In the genomic region with DNA sequence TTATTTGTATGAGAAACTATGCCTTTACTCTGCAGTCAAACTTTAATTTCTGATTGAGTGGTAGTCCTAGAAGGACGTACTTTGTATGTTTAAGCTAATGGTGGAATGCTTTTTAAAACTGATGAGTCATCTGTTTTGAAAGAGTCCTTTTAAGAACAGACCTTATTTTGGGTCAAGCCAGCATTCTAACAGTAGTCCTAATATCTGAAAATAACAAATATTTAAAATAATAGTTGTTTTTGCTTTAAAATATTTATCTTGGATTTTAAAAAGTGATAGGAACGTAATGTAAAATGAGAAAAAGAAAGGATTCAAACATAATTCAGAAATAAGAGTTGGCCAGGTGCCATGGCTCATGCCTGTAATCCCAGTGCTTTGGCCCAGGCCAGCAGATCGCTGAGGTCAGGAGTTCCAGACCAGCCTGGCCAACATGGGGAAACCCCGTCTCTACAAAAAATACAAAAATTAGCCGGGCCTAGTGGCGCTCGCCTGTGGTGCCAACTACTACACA, we compare ENCODE assay signal across 8 cellular contexts. TPM values are rescaled to one million over a fixed set of nuclear protein-coding genes. Genes with fewer than 3 reads are reported as not detected.
DNase-seq lines count a peak whose midpoint lies in the region; ATAC-seq and TF ChIP-seq lines count a peak whose summit lies in the region.

No MANE protein-coding gene starts in this region.

- peaks cover 33% of the 10 kb centered on the region for H3K79me2 ChIP-seq in HCT116 (ENCODE audit: insufficient read depth, low read length)

- intact Hi-C loops in HCT116 (cut with micrococcal nuclease) (no loop called here), heart right ventricle (cut with DNase I) (loop anchor here in 2 of 10 donors (5.0 to 10.0 kb wide), 3 partner anchors 67 to 204 kb away; no protein-coding TSS in a partner anchor)

- H3K4me1 ChIP-seq in HCT116 (ENCODE audit: control insufficient read depth in 1 of 2, insufficient read depth in 2 of 2, low read length in 2 of 2) (peaks cover 10 to 28% of the 10 kb centered on the region in 2 experiments), heart right ventricle (peaks cover 0 to 42% (median 13%) of the 10 kb centered on the region in 9 donors), skeletal muscle satellite cell (ENCODE audit: control insufficient read depth, insufficient read depth, low read length) (peaks cover 17% of the 10 kb centered on the region)

- ATAC-seq in HCT116: no peak
- no peak for ATAC-seq in heart right ventricle
- no peak for ATAC-seq in GM19467 (IDR thresholded peaks at IDR 0.05; ENCODE audit: unreplicated experiment)

- H3K27me3 ChIP-seq in HCT116 (ENCODE audit: insufficient read depth, low read length) (no peaks in the 10 kb centered on the region), heart right ventricle (no peaks in the 10 kb centered on the region), skeletal muscle satellite cell (ENCODE audit: control insufficient read depth, insufficient read depth, low read length) (no peaks in the 10 kb centered on the region)

- H2AFZ ChIP-seq in HCT116 (ENCODE audit: low read depth, low read length, poor library complexity, severe bottlenecking): peak overlapping the region; percentile 94

- H3K9me3 ChIP-seq in HCT116 (ENCODE audit: control insufficient read depth in 1 of 2, insufficient read depth in 1 of 2, low read depth in 1 of 2, low read length in 2 of 2) (no peaks in the 10 kb centered on the region), heart right ventricle (no peaks in the 10 kb centered on the region), skeletal muscle satellite cell (replicated peaks; ENCODE audit: low read length) (no peaks in the 10 kb centered on the region)

- BruUV-seq in HCT116 (replicated peaks; lab: Mats Ljungman, UMichigan): no TSS peak

- no peaks in the 10 kb centered on the region for H3K9me2 ChIP-seq in HCT116 (ENCODE audit: insufficient read depth)

- POLR2A ChIA-PET in AG04449 (lab: Yijun Ruan, JAX) (interaction anchor here (1.2 kb wide), 1 partner anchor 255 kb away, joined by 3 read pairs; no protein-coding TSS in a partner anchor), HCT116 (lab: Charles Lee) (interaction anchor here (0.9 to 2.3 kb wide), 2 partner anchors 13 to 45 kb away, joined by 4 to 9 read pairs; no protein-coding TSS in a partner anchor)

- H3K9ac ChIP-seq in HCT116 (ENCODE audit: low read length) (peak overlapping the region; percentile 88), skeletal muscle satellite cell (ENCODE audit: low read depth, low read length) (peak overlapping the region; percentile 90)

- H3K4me3 ChIP-seq in AG04449 (ENCODE audit: low read depth, low read length): no peak overlapping the region; the same call in 1 of the 2 replicates
- H3K4me3 ChIP-seq in HCT116 (replicated peaks in 1 of 2; ENCODE audit: low read depth in 1 of 2, low read length in 2 of 2): peak overlapping the region; percentile 78 to 93
- peak overlapping the region in 6 of 10 donors; percentile 79 to 98 (median 90) for H3K4me3 ChIP-seq in heart right ventricle
- peak overlapping the region; percentile 97 for H3K4me3 ChIP-seq in skeletal muscle satellite cell (ENCODE audit: low read length)

- RAD21 ChIA-PET in HCT116 (lab: Charles Lee; ENCODE audit: low non-redundant PET in 1 of 2, low total read pairs in 2 of 2, uncharacterized antibody in 2 of 2, unreplicated experiment in 2 of 2): interaction anchor here in 1 of 2 experiments (2.0 kb wide), 1 partner anchor 67 kb away, joined by 9 read pairs; no protein-coding TSS in a partner anchor

- H3K27ac ChIP-seq in HCT116 (ENCODE audit: low read depth, low read length): peak overlapping the region; percentile 76; the same call in 1 of the 2 replicates
- peak overlapping the region; percentile 92 for H3K27ac ChIP-seq in VCaP
- H3K27ac ChIP-seq in heart right ventricle: peak overlapping the region in 6 of 10 donors; percentile 86 to 94 (median 90)

- WGBS in heart right ventricle, 2 donors: 63 to 65% methylated on average over 7 of the region's 7 CpGs

- no peak for TF ChIP-seq POLR2A in HCT116 (IDR thresholded peaks at IDR 0.05; ENCODE audit: borderline replicate concordance, extremely low read depth, insufficient read depth, insufficient read length)

- no peak for TF ChIP-seq RAD21 in HCT116 (IDR thresholded peaks at IDR 0.05; ENCODE audit: low read depth)

- CTCF ChIA-PET in AG04449 (lab: Yijun Ruan, JAX): interaction anchor here (1.2 kb wide), 1 partner anchor 211 kb away, joined by 4 read pairs; no protein-coding TSS in a partner anchor
- CTCF ChIA-PET in HCT116 (lab: Charles Lee): interaction anchor here (2.4 to 2.7 kb wide), 2 partner anchors 67 to 209 kb away, joined by 7 to 26 read pairs; no protein-coding TSS in a partner anchor

- H4K20me1 ChIP-seq in HCT116 (ENCODE audit: insufficient read depth): peaks cover 5% of the 10 kb centered on the region; the same call in 1 of the 2 replicates

- H3K36me3 ChIP-seq in HCT116 (ENCODE audit: control insufficient read depth in 1 of 2, insufficient read depth in 2 of 2, low read length in 2 of 2) (peaks cover 3% of the 10 kb centered on the region in 2 experiments; a peak in 1 of 4 replicates), heart right ventricle (peaks cover 0 to 10% (median 0%) of the 10 kb centered on the region in 9 donors), skeletal muscle satellite cell (ENCODE audit: insufficient read depth, low read length) (no peaks in the 10 kb centered on the region)

- DNase-seq in AG04449 (ENCODE audit: low read depth, low spot score): peak; percentile 19
- DNase-seq in HCT116 (ENCODE audit: low read depth, low spot score): no peak
- peak; percentile 13 to 25 for DNase-seq in heart right ventricle
- DNase-seq in KG1 (lab: John Stamatoyannopoulos, UW): no peak
- no peak for DNase-seq in SKM-1 (lab: John Stamatoyannopoulos, UW; ENCODE audit: unreplicated experiment)

- H3K4me2 ChIP-seq in HCT116 (ENCODE audit: low read length) (peak overlapping the region; percentile 96), skeletal muscle satellite cell (ENCODE audit: low read length) (peak overlapping the region; percentile 90)

- TF ChIP-seq CTCF in AG04449 (IDR thresholded peaks at IDR 0.05; ENCODE audit: insufficient read depth, low read length, missing control alignments): no peak
- TF ChIP-seq CTCF in HCT116 (IDR thresholded peaks at IDR 0.05 in 2 of 3, conservative IDR thresholded peaks at IDR 0.05 in 1 of 3; ENCODE audit: borderline replicate concordance in 1 of 3, insufficient read depth in 1 of 3, low read depth in 2 of 3, low read length in 2 of 3): no peak
- no peak for TF ChIP-seq CTCF in VCaP (conservative IDR thresholded peaks at IDR 0.05)
- TF ChIP-seq CTCF in heart right ventricle (IDR thresholded peaks at IDR 0.05): no peak

TF ChIP-seq in HCT116, 20 proteins besides CTCF, POLR2A, EP300 and RAD21:
- TF ChIP-seq FOSL1 (IDR thresholded peaks at IDR 0.05; ENCODE audit: low read depth) (0 out of 2 replicates have a peak, but pooled peaks have one; percentile 11), TCF7L2 (IDR thresholded peaks at IDR 0.05; ENCODE audit: borderline replicate concordance, extremely low read depth, insufficient read depth, insufficient read length) (no peak), ZNF274 (IDR thresholded peaks at IDR 0.05; ENCODE audit: low read depth, low read length) (no peak), EGR1 (IDR thresholded peaks at IDR 0.05; ENCODE audit: low read depth) (no peak), CBX3 (IDR thresholded peaks at IDR 0.05; ENCODE audit: low read depth) (no peak)

RNA-seq across cellular contexts. Expression of gene LRRC58, which starts 1.3 kb away (rescaled TPM):
- total RNA-seq in HCT116 (2021; ENCODE audit: unreplicated experiment): 34.8 TPM
- polyA plus RNA-seq in HCT116 (2012): 4.9 and 7.3 TPM in 2 replicates
- 10 to 100 TPM in 2 of 10 donors, 1 to 10 TPM in 8; 6.9 to 12.1 (median 9.1) TPM for total RNA-seq in heart right ventricle
- 1 to 10 TPM; 2.9 to 4.1 TPM for polyA plus RNA-seq in heart right ventricle
- 37.8 and 40.6 TPM in 2 replicates for total RNA-seq in skeletal muscle satellite cell (2012; rRNA removed)

Comparison
In these comparisons a context has a peak if more than half of its experiments do, and no peak if none do; other contexts are left out.
1. DNase-seq: peak in AG04449 (single experiment) and heart right ventricle (2 of 2); none in HCT116 (single experiment), KG1 (single experiment) and SKM-1 (single experiment).
2. Peak in every context shown above with its lines, with median percentiles within 50 percentile points of each other: H3K27ac ChIP-seq.